Comparison of ENCODE assay signal across 18 cellular contexts in genomic region chr9:124894035-124894740, GRCh38. TPM values are rescaled to one million over a fixed set of nuclear protein-coding genes. Genes with fewer than 3 reads are reported as not detected.
DNase-seq lines count a peak whose midpoint lies in the region; ATAC-seq, FAIRE-seq and TF ChIP-seq lines count a peak whose summit lies in the region.
"Had no signal": no experiment of that assay in that cellular context is flagged by ENCODE, and none has a peak within 500 bp of the region (broad histone marks: within the 10 kb centered on the region; RNA-seq: fewer than 3 reads in every experiment).

No MANE protein-coding gene starts in this region.

- no peak overlapping the region for H3K14ac ChIP-seq in H1 (ENCODE audit: insufficient read length)

- H3K4me1 ChIP-seq in Panc1 (ENCODE audit: control insufficient read depth, insufficient read depth, low read length) (no peaks in the 10 kb centered on the region), H1 (replicated peaks in 1 of 4; ENCODE audit: control insufficient read depth in 3 of 4, insufficient read depth in 4 of 4, low read length in 3 of 4) (no peaks in the 10 kb centered on the region), osteoblast (ENCODE audit: insufficient read depth, low read length) (no peaks in the 10 kb centered on the region)
- H3K4me1 ChIP-seq: BE2C, heart right ventricle, left lung, uterus had no signal

- H3K27me3 Mint-ChIP-seq in T-helper 1 cell treated with Interleukin-12 subunit alpha and Interleukin-12 subunit beta and Interleukin-4 antibody, amounts not matched to agents 30 μg/mL and 1 μg/mL, for 36 hours (ENCODE audit: low read depth), result no peaks in the 10 kb centered on the region
- H3K27me3 Mint-ChIP-seq: activated CD4-positive, alpha-beta memory T cell treated with anti-CD3 and anti-CD28 coated beads for 36 hours had no signal

- no peak for TF ChIP-seq POLR2A in H1 (IDR thresholded peaks at IDR 0.05; ENCODE audit: control extremely low read depth in 1 of 2, low read depth in 2 of 2, low read length in 2 of 2)

- no peaks in the 10 kb centered on the region for H3K23me2 ChIP-seq in H1 (ENCODE audit: low read depth, low read length)

- H3K27me3 ChIP-seq in Panc1 (ENCODE audit: control insufficient read depth, insufficient read depth, low read length) (no peaks in the 10 kb centered on the region), H1 (replicated peaks in 1 of 4; ENCODE audit: control insufficient read depth in 3 of 4, extremely low read depth in 1 of 4, insufficient read depth in 3 of 4, low read length in 3 of 4) (no peaks in the 10 kb centered on the region), osteoblast (ENCODE audit: insufficient read depth, low read length) (no peaks in the 10 kb centered on the region)
- H3K27me3 ChIP-seq: BE2C, heart right ventricle, left lung, neutrophil, uterus had no signal

- TF ChIP-seq CTCF in Panc1 (IDR thresholded peaks at IDR 0.05), result no peak
- no peak for TF ChIP-seq CTCF in H1 (IDR thresholded peaks at IDR 0.05; ENCODE audit: control extremely low read depth in 1 of 3, insufficient read depth in 1 of 3, low read depth in 1 of 3, low read length in 3 of 3)
- no peak for TF ChIP-seq CTCF in osteoblast (IDR thresholded peaks at IDR 0.05; ENCODE audit: extremely low read depth, low read depth, low read length)

- H3K79me1 ChIP-seq in H1 (ENCODE audit: low read depth, low read length), result no peaks in the 10 kb centered on the region

- no peak overlapping the region for H3K23ac ChIP-seq in H1 (ENCODE audit: insufficient read length)

- peaks cover 38% of the 10 kb centered on the region for H3K36me3 Mint-ChIP-seq in T-helper 1 cell treated with Interleukin-12 subunit alpha and Interleukin-12 subunit beta and Interleukin-4 antibody, amounts not matched to agents 30 μg/mL and 1 μg/mL, for 36 hours (ENCODE audit: low read depth)

- H3K36me3 ChIP-seq in Panc1 (ENCODE audit: control insufficient read depth, insufficient read depth, low read length), result peaks cover 2% of the 10 kb centered on the region; the same call in 1 of the 2 replicates
- H3K36me3 ChIP-seq in H1 (ENCODE audit: control insufficient read depth in 2 of 4, insufficient read depth in 4 of 4, low read length in 3 of 4), result peaks cover 0 to 6% (median 0%) of the 10 kb centered on the region in 4 experiments; a peak in 2 of 8 replicates
- peaks cover 49% of the 10 kb centered on the region for H3K36me3 ChIP-seq in osteoblast (ENCODE audit: insufficient read depth, low read length)
- H3K36me3 ChIP-seq: BE2C, uterus had no signal

- H3K9me3 Mint-ChIP-seq in T-helper 1 cell treated with Interleukin-12 subunit alpha and Interleukin-12 subunit beta and Interleukin-4 antibody, amounts not matched to agents 30 μg/mL and 1 μg/mL, for 36 hours, result no peaks in the 10 kb centered on the region
- H3K9me3 Mint-ChIP-seq: activated CD4-positive, alpha-beta memory T cell treated with anti-CD3 and anti-CD28 coated beads for 36 hours had no signal

- H2BK15ac ChIP-seq in H1 (ENCODE audit: low read length), result no peak overlapping the region

- H3K27ac Mint-ChIP-seq in T-helper 1 cell treated with Interleukin-12 subunit alpha and Interleukin-12 subunit beta and Interleukin-4 antibody, amounts not matched to agents 30 μg/mL and 1 μg/mL, for 36 hours, result peak overlapping the region; percentile 33
- H3K27ac Mint-ChIP-seq: activated CD4-positive, alpha-beta memory T cell treated with anti-CD3 and anti-CD28 coated beads for 36 hours had no signal

- H3K79me2 ChIP-seq in H1 (ENCODE audit: control insufficient read depth in 1 of 2, insufficient read depth in 2 of 2, low read length in 2 of 2), result no peaks in the 10 kb centered on the region
- no peaks in the 10 kb centered on the region for H3K79me2 ChIP-seq in osteoblast (ENCODE audit: insufficient read depth, low read length)

- H3K18ac ChIP-seq in H1 (ENCODE audit: extremely low read depth, low read length), result no peak overlapping the region

- CTCF ChIA-PET in Panc1 (lab: Charles Lee) (interaction anchor here (0.7 kb wide), 1 partner anchor 32 kb away, joined by 3 read pairs; no protein-coding TSS in a partner anchor), H1 (lab: Charles Lee; ENCODE audit: partially characterized antibody) (interaction anchor here (0.8 to 4.5 kb wide), 20 partner anchors 9 to 237 kb away, joined by 3 to 55 read pairs (median 6); partner anchors contain the start of genes OLFML2A, RPL35 and WDR38)

- peaks cover 6% of the 10 kb centered on the region for H3K4me1 Mint-ChIP-seq in T-helper 1 cell treated with Interleukin-12 subunit alpha and Interleukin-12 subunit beta and Interleukin-4 antibody, amounts not matched to agents 30 μg/mL and 1 μg/mL, for 36 hours (ENCODE audit: low read depth)

- no peak overlapping the region for H3K4me3 Mint-ChIP-seq in T-helper 1 cell treated with Interleukin-12 subunit alpha and Interleukin-12 subunit beta and Interleukin-4 antibody, amounts not matched to agents 30 μg/mL and 1 μg/mL, for 36 hours
- H3K4me3 Mint-ChIP-seq: activated CD4-positive, alpha-beta memory T cell treated with anti-CD3 and anti-CD28 coated beads for 36 hours had no signal

- no peak overlapping the region for H2BK120ac ChIP-seq in H1 (replicated peaks; ENCODE audit: low read depth, low read length)

- no peak for FAIRE-seq in H1 (lab: Jason Lieb, UNC)
- no peak for FAIRE-seq in urothelium cell line (lab: Jason Lieb, UNC)

- no peak overlapping the region for H4K91ac ChIP-seq in H1 (replicated peaks; ENCODE audit: insufficient read length, low read length)

- no peak overlapping the region for H2BK20ac ChIP-seq in H1 (ENCODE audit: low read length)

- no peak overlapping the region for H3K56ac ChIP-seq in H1 (replicated peaks; ENCODE audit: insufficient read length, low read depth, low read length)

- H4K20me1 ChIP-seq in H1 (replicated peaks in 1 of 2; ENCODE audit: control insufficient read depth in 1 of 2, insufficient read depth in 2 of 2, low read length in 2 of 2) (no peaks in the 10 kb centered on the region), osteoblast (ENCODE audit: insufficient read depth, low read length) (peaks cover 3% of the 10 kb centered on the region)

- no peak overlapping the region; the same call in 1 of the 2 replicates for H2BK12ac ChIP-seq in H1 (ENCODE audit: low read depth, low read length)

- TF ChIP-seq RAD21 in H1 (IDR thresholded peaks at IDR 0.05 in 1 of 2, conservative IDR thresholded peaks at IDR 0.05 in 1 of 2; ENCODE audit: low read depth in 2 of 2, low read length in 2 of 2), result no peak

- intact Hi-C loops in Panc1 (cut with micrococcal nuclease; ENCODE audit: unreplicated experiment), result no loop called here

- H2AK5ac ChIP-seq in H1 (ENCODE audit: low read depth, low read length), result no peak overlapping the region

- H2AFZ ChIP-seq in H1 (ENCODE audit: low read length) (0 out of 2 replicates have a peak overlapping the region, but pooled peaks have one; percentile 13), osteoblast (ENCODE audit: low read length) (no peak overlapping the region)

- no peak for TF ChIP-seq EP300 in H1 (IDR thresholded peaks at IDR 0.05; ENCODE audit: borderline replicate concordance in 1 of 2, low read depth in 2 of 2, low read length in 2 of 2)

- ATAC-seq in Panc1 (peak; percentile 34; the same call in 1 of the 2 replicates), HG03025 (IDR thresholded peaks at IDR 0.05; ENCODE audit: low FRiP score, unreplicated experiment) (no peak)

- H4K8ac ChIP-seq in H1 (ENCODE audit: extremely low read depth, insufficient read depth, low read length), result no peak overlapping the region

- H3K9ac ChIP-seq in H1 (replicated peaks in 1 of 4; ENCODE audit: extremely low read depth in 1 of 4, low read depth in 3 of 4, low read length in 3 of 4), result no peak overlapping the region

- H3K9me3 ChIP-seq in Panc1 (ENCODE audit: control insufficient read depth, insufficient read depth, low read depth, low read length) (no peaks in the 10 kb centered on the region), H1 (ENCODE audit: insufficient read depth in 2 of 2, low read depth in 1 of 2, low read length in 1 of 2) (no peaks in the 10 kb centered on the region), osteoblast (ENCODE audit: low read depth, low read length) (no peaks in the 10 kb centered on the region)
- H3K9me3 ChIP-seq: BE2C, heart right ventricle, left lung, neutrophil, uterus had no signal

- H2BK5ac ChIP-seq in H1 (ENCODE audit: low read depth, low read length), result no peak overlapping the region

- POLR2A ChIA-PET in Panc1 (lab: Charles Lee), result interaction anchor here (0.7 kb wide), 1 partner anchor 32 kb away, joined by 6 read pairs; no protein-coding TSS in a partner anchor
- POLR2A ChIA-PET in H1 (lab: Charles Lee; ENCODE audit: partially characterized antibody), result interaction anchor here (2.0 to 31.1 kb wide), 2 partner anchors 14 to 31 kb away, joined by 7 to 573 read pairs; partner anchors contain the start of genes ARPC5L, RPL35 and WDR38

- no peak overlapping the region for H3K27ac ChIP-seq in Panc1 (ENCODE audit: low read length)
- no peak overlapping the region for H3K27ac ChIP-seq in H1 (ENCODE audit: low read depth, low read length)
- H3K27ac ChIP-seq in osteoblast (ENCODE audit: low read depth, low read length), result no peak overlapping the region
- H3K27ac ChIP-seq: coronary artery, heart right ventricle, left lung, neutrophil, uterus had no signal

- H4K5ac ChIP-seq in H1 (ENCODE audit: insufficient read length, low read depth, low read length), result no peak overlapping the region

- no peak overlapping the region for H3K4ac ChIP-seq in H1 (replicated peaks; ENCODE audit: insufficient read length, low read depth, low read length)

- in situ Hi-C loops in Panc1 (cut with HindIII; ENCODE audit: low pct_unique_long_range_greater_than_20kb, low sequenced_read_pairs), result no loop called here

- H3K4me2 ChIP-seq in H1 (ENCODE audit: insufficient read depth in 1 of 2, low read depth in 2 of 2, low read length in 2 of 2) (no peak overlapping the region), osteoblast (ENCODE audit: insufficient read depth, low read length) (no peak overlapping the region)

- WGBS in H1 (ENCODE audit: extremely low coverage in 1 of 2, insufficient coverage in 1 of 2, insufficient read length in 1 of 2, insufficient replicate concordance in 2 of 2, low coverage in 1 of 2, low lambda C conversion rate in 2 of 2, missing lambda C conversion rate in 1 of 2), 2 experiments, result 92% methylated on average over 9 of the region's 9 CpGs; no CpG with 5 or more reads in 1 of the 2 experiments

- no TSS peak for BruUV-seq in Panc1 (replicated peaks; lab: Mats Ljungman, UMichigan)

- DNase-seq in T-helper 1 cell (no peak), Panc1 (ENCODE audit: low read depth, low spot score) (no peak), H1 (ENCODE audit: low read depth in 1 of 2, low spot score in 2 of 2) (no peak), osteoblast (ENCODE audit: insufficient read length, low spot score, missing footprints) (peak; percentile 11), urothelium cell line (ENCODE audit: low spot score) (no peak)
- no peak for DNase-seq in stimulated activated naive CD4-positive, alpha-beta T cell treated with Interleukin-2 at 50 U/mL for 16 hours (lab: John Stamatoyannopoulos, UW)
- DNase-seq: 8988T, heart right ventricle, left lung, NCI-H748 treated with DMSO at 0.1 percent for 48 hours, SIG-M5, uterus had no signal

- no peak overlapping the region for H3K4me3 ChIP-seq in Panc1 (ENCODE audit: low read depth in 2 of 2, low read length in 2 of 2)
- H3K4me3 ChIP-seq in H1 (ENCODE audit: extremely low read depth in 1 of 4, insufficient read depth in 2 of 4, low read depth in 3 of 4, low read length in 4 of 4), result no peak overlapping the region
- H3K4me3 ChIP-seq in osteoblast (ENCODE audit: insufficient read depth, low read length), result no peak overlapping the region
- H3K4me3 ChIP-seq: coronary artery, heart right ventricle, left lung, uterus had no signal

RNA-seq across cellular contexts. Expression of gene ARPC5L, which starts 32.3 kb away (rescaled TPM):
- 39.6 TPM for total RNA-seq in Panc1 (2021; ENCODE audit: unreplicated experiment)
- polyA plus RNA-seq in Panc1 (2012; ENCODE audit: insufficient read length), result 45.4 TPM
- 50.5 and 50.6 TPM in 2 replicates for total RNA-seq in H1 (2021; fragmentation: NEBNext Ultra II Directional; extraction: Animal tissue kit (Norgen Biotek cat#: 25700))
- 34.1 and 36.0 TPM in 2 replicates for polyA plus RNA-seq in H1 (2011; rRNA removed)
- polyA plus RNA-seq in H1 (2011; cell fraction: cytosol; rRNA removed), result 57.0 TPM
- 13.7 TPM for polyA plus RNA-seq in H1 (2011; cell fraction: nucleus; rRNA removed)
- polyA plus RNA-seq in H1 (2012, experiment 1 of 2), result 49.1 to 62.4 TPM (median 51.3 TPM) in 4 replicates
- polyA plus RNA-seq in H1 (2012, experiment 2 of 2), result 33.4 TPM
- 54.3 TPM for polyA plus RNA-seq in H1 (2013, experiment 1 of 2)
- polyA plus RNA-seq in H1 (2013, experiment 2 of 2), result 54.7 TPM
- polyA minus RNA-seq in H1 (2011; rRNA and poly(A)+ RNA removed), result 11.3 and 14.8 TPM in 2 replicates
- 18.1 TPM for polyA minus RNA-seq in H1 (2011; cell fraction: cytosol; rRNA and poly(A)+ RNA removed)
- polyA minus RNA-seq in H1 (2011; cell fraction: nucleus; rRNA and poly(A)+ RNA removed), result 9.9 TPM
- 9.8 and 11.8 TPM in 2 replicates for total RNA-seq in osteoblast

RNA-seq across cellular contexts. Expression of gene RPL35, which starts 32.4 kb away (rescaled TPM):
- total RNA-seq in Panc1 (2021; ENCODE audit: unreplicated experiment) (758 TPM), osteoblast (1,644 and 1,645 TPM in 2 replicates)
- polyA plus RNA-seq in Panc1 (2012; ENCODE audit: insufficient read length), result 1,211 TPM
- total RNA-seq in H1 (2021; fragmentation: NEBNext Ultra II Directional; extraction: Animal tissue kit (Norgen Biotek cat#: 25700)), result 1,831 and 1,889 TPM in 2 replicates
- polyA plus RNA-seq in H1 (2011; rRNA removed), result 2,448 and 2,722 TPM in 2 replicates
- polyA plus RNA-seq in H1 (2011; cell fraction: cytosol; rRNA removed), result 4,965 TPM
- 2,178 TPM for polyA plus RNA-seq in H1 (2011; cell fraction: nucleus; rRNA removed)
- 2,603 to 3,842 TPM (median 3,090 TPM) in 4 replicates for polyA plus RNA-seq in H1 (2012, experiment 1 of 2)
- 9,007 TPM for polyA plus RNA-seq in H1 (2012, experiment 2 of 2)
- polyA plus RNA-seq in H1 (2013, experiment 1 of 2), result 5,141 TPM
- polyA plus RNA-seq in H1 (2013, experiment 2 of 2), result 5,188 TPM
- 246 and 282 TPM in 2 replicates for polyA minus RNA-seq in H1 (2011; rRNA and poly(A)+ RNA removed)
- polyA minus RNA-seq in H1 (2011; cell fraction: cytosol; rRNA and poly(A)+ RNA removed), result 329 TPM
- 840 TPM for polyA minus RNA-seq in H1 (2011; cell fraction: nucleus; rRNA and poly(A)+ RNA removed)

RNA-seq across cellular contexts. Expression of gene WDR38, which starts 40.9 kb away (rescaled TPM):
- not detected for total RNA-seq in Panc1 (2021; ENCODE audit: unreplicated experiment)
- polyA plus RNA-seq in Panc1 (2012; ENCODE audit: insufficient read length), result not detected
- total RNA-seq in H1 (2021; fragmentation: NEBNext Ultra II Directional; extraction: Animal tissue kit (Norgen Biotek cat#: 25700)), result not detected in 2 replicates
- polyA plus RNA-seq in H1 (2011; rRNA removed), result not detected in 2 replicates
- not detected for polyA plus RNA-seq in H1 (2011; cell fraction: cytosol; rRNA removed)
- polyA plus RNA-seq in H1 (2011; cell fraction: nucleus; rRNA removed), result not detected
- 0.15 TPM in 1 of 4 replicates, not detected in the others for polyA plus RNA-seq in H1 (2012, experiment 1 of 2)
- polyA plus RNA-seq in H1 (2012, experiment 2 of 2), result not detected
- not detected for polyA plus RNA-seq in H1 (2013, experiment 1 of 2)
- not detected for polyA plus RNA-seq in H1 (2013, experiment 2 of 2)
- polyA minus RNA-seq in H1 (2011; rRNA and poly(A)+ RNA removed), result not detected in 2 replicates
- polyA minus RNA-seq in H1 (2011; cell fraction: cytosol; rRNA and poly(A)+ RNA removed), result not detected
- polyA minus RNA-seq in H1 (2011; cell fraction: nucleus; rRNA and poly(A)+ RNA removed), result not detected
- total RNA-seq in osteoblast, result not detected in 2 replicates
- total RNA-seq: activated CD4-positive, alpha-beta memory T cell treated with anti-CD3 and anti-CD28 coated beads for 36 hours had no signal

RNA-seq across cellular contexts. Expression of gene GOLGA1, which starts 46.7 kb away (rescaled TPM):
- 15.5 TPM for total RNA-seq in Panc1 (2021; ENCODE audit: unreplicated experiment)
- 9.5 TPM for polyA plus RNA-seq in Panc1 (2012; ENCODE audit: insufficient read length)
- total RNA-seq in H1 (2021; fragmentation: NEBNext Ultra II Directional; extraction: Animal tissue kit (Norgen Biotek cat#: 25700)), result 6.5 and 9.6 TPM in 2 replicates
- polyA plus RNA-seq in H1 (2011; rRNA removed), result 4.8 and 6.3 TPM in 2 replicates
- polyA plus RNA-seq in H1 (2011; cell fraction: cytosol; rRNA removed), result 6.3 TPM
- polyA plus RNA-seq in H1 (2011; cell fraction: nucleus; rRNA removed), result 12.7 TPM
- 3.9 to 5.7 TPM (median 4.7 TPM) in 4 replicates for polyA plus RNA-seq in H1 (2012, experiment 1 of 2)
- polyA plus RNA-seq in H1 (2012, experiment 2 of 2), result 0.30 TPM
- 4.8 TPM for polyA plus RNA-seq in H1 (2013, experiment 1 of 2)
- polyA plus RNA-seq in H1 (2013, experiment 2 of 2), result 5.5 TPM
- polyA minus RNA-seq in H1 (2011; rRNA and poly(A)+ RNA removed), result 6.0 and 11.7 TPM in 2 replicates
- polyA minus RNA-seq in H1 (2011; cell fraction: cytosol; rRNA and poly(A)+ RNA removed), result 4.1 TPM
- 7.7 TPM for polyA minus RNA-seq in H1 (2011; cell fraction: nucleus; rRNA and poly(A)+ RNA removed)
- total RNA-seq in osteoblast, result 13.4 and 15.6 TPM in 2 replicates
